ENCODE assay signal across 8 cellular contexts in the genomic region with DNA sequence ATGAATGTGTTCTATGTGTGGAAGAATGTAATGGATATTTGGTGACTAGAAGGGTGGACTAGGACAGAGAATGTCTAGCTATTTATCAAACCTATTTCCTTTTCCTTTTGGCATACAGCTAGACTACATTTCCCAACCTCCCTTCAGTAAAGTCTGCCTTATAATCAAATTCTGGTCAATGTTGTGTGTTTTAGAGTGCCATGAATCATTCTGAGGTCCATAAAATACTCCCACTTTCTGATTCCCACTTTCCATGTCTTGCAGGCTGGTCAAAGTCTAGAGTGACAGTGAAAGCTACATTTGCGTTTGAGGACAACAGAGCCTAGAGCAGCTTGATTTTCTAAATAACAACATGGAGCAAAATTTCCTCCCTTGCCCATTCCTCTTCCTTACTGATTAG.
"Had no signal": no experiment of that assay in that cellular context is flagged by ENCODE, and none has a peak within 500 bp of the region (broad histone marks: within the 10 kb centered on the region; RNA-seq: fewer than 3 reads in every experiment).

No MANE protein-coding gene starts in this region.

- H3K9me3 Mint-ChIP-seq: GM23338, IgD-negative memory B cell had no signal

- H3K27ac Mint-ChIP-seq: GM23338, HFFc6, IgD-negative memory B cell had no signal

- H3K27ac ChIP-seq: HL-60 had no signal

- H3K4me2 ChIP-seq: GM23338 had no signal

- H3K4me3 Mint-ChIP-seq: GM23338, HFFc6, IgD-negative memory B cell had no signal

- DNase-seq: H7, HFFc6 had no signal

- H3K9me3 ChIP-seq: HAP-1 had no signal

- ATAC-seq: GM23338, HCT116, HepG2 had no signal

- H3K36me3 ChIP-seq: HAP-1 had no signal

- FAIRE-seq: HepG2 had no signal

- H2AFZ ChIP-seq: GM23338 had no signal

- H3K4me3 ChIP-seq: GM23338, HAP-1 had no signal

- H3K36me3 Mint-ChIP-seq: IgD-negative memory B cell had no signal

- H3K4me1 Mint-ChIP-seq: GM23338, IgD-negative memory B cell had no signal
